31 cellular contexts compared by ENCODE assay signal in genomic region chr3:197343111-197343510, GRCh38.
"Had no signal": no experiment of that assay in that cellular context is flagged by ENCODE, and none has a peak within 500 bp of the region (broad histone marks: within the 10 kb centered on the region; RNA-seq: fewer than 3 reads in every experiment).

No MANE protein-coding gene starts in this region.

- H3K27me3 ChIP-seq: pancreas, right lobe of liver, sigmoid colon, suprapubic skin, testis, tibial artery, transverse colon, upper lobe of left lung, vagina had no signal

- ATAC-seq: naive thymus-derived CD8-positive, alpha-beta T cell; pancreas; right lobe of liver; stimulated activated memory B cell treated with anti-CD40 and anti-IgM and Interleukin-4, amounts not matched to agents 10 μg/mL and 1 μg/mL and 100 μg/mL, for 72 hours; stimulated activated naive CD8-positive, alpha-beta T cell treated with anti-CD3 and anti-CD28 coated beads, Interleukin-15, amount 100 ng/mL, for 72 hours; stimulated activated naive CD8-positive, alpha-beta T cell treated with anti-CD3 and anti-CD28 coated beads, Interleukin-15, Interleukin-2, amounts not matched to agents 100 U/mL and 50 U/mL, for 24 hours had no signal

- H3K4me3 Mint-ChIP-seq: naive B cell; naive thymus-derived CD8-positive, alpha-beta T cell; natural killer cell treated with Interleukin-12 subunit alpha and Interleukin-12 subunit beta and Interleukin-15 and Interleukin-18, amount 100 ng/mL, for 72 hours; nephron progenitor cell; neural crest cell; stimulated activated memory B cell treated with anti-CD40 and anti-IgM and Interleukin-4, amounts not matched to agents 10 μg/mL and 1 μg/mL and 100 μg/mL, for 72 hours; stimulated activated naive CD8-positive, alpha-beta T cell treated with anti-CD3 and anti-CD28 coated beads, Interleukin-15, amount 100 ng/mL, for 72 hours had no signal

- FAIRE-seq: pancreas, small intestine, urothelium cell line had no signal

- H3K4me1 Mint-ChIP-seq: naive B cell; stimulated activated memory B cell treated with anti-CD40 and anti-IgM and Interleukin-4, amounts not matched to agents 10 μg/mL and 1 μg/mL and 100 μg/mL, for 72 hours; stimulated activated naive CD8-positive, alpha-beta T cell treated with anti-CD3 and anti-CD28 coated beads, Interleukin-15, amount 100 ng/mL, for 72 hours had no signal

- H3K9me3 Mint-ChIP-seq: naive B cell; naive thymus-derived CD8-positive, alpha-beta T cell; natural killer cell treated with Interleukin-12 subunit alpha and Interleukin-12 subunit beta and Interleukin-15 and Interleukin-18, amount 100 ng/mL, for 72 hours; nephron progenitor cell; neural crest cell; stimulated activated memory B cell treated with anti-CD40 and anti-IgM and Interleukin-4, amounts not matched to agents 10 μg/mL and 1 μg/mL and 100 μg/mL, for 72 hours; stimulated activated naive CD8-positive, alpha-beta T cell treated with anti-CD3 and anti-CD28 coated beads, Interleukin-15, amount 100 ng/mL, for 72 hours had no signal

- H3K36me3 ChIP-seq: neutrophil, pancreas, right lobe of liver, sigmoid colon, suprapubic skin, tibial artery, transverse colon, upper lobe of left lung, vagina had no signal

- H3K27me3 Mint-ChIP-seq: naive thymus-derived CD8-positive, alpha-beta T cell; progenitor cell of endocrine pancreas; stimulated activated memory B cell treated with anti-CD40 and anti-IgM and Interleukin-4, amounts not matched to agents 10 μg/mL and 1 μg/mL and 100 μg/mL, for 72 hours; stimulated activated naive CD8-positive, alpha-beta T cell treated with anti-CD3 and anti-CD28 coated beads, Interleukin-15, amount 100 ng/mL, for 72 hours had no signal

- H3K4me3 ChIP-seq: pancreas, psoas muscle, right lobe of liver, sigmoid colon, suprapubic skin, testis, tibial artery, transverse colon, upper lobe of left lung, vagina had no signal

- H3K27ac ChIP-seq: neutrophil, pancreas, psoas muscle, right lobe of liver, sigmoid colon, suprapubic skin, testis, tibial artery, transverse colon, upper lobe of left lung, vagina had no signal

- H3K9me3 ChIP-seq: neutrophil, pancreas, psoas muscle, right lobe of liver, sigmoid colon, suprapubic skin, testis, tibial artery, transverse colon, upper lobe of left lung, vagina had no signal

- H3K27ac Mint-ChIP-seq: naive B cell; natural killer cell treated with Interleukin-12 subunit alpha and Interleukin-12 subunit beta and Interleukin-15 and Interleukin-18, amount 100 ng/mL, for 72 hours; nephron progenitor cell; progenitor cell of endocrine pancreas; stimulated activated memory B cell treated with anti-CD40 and anti-IgM and Interleukin-4, amounts not matched to agents 10 μg/mL and 1 μg/mL and 100 μg/mL, for 72 hours; stimulated activated naive CD8-positive, alpha-beta T cell treated with anti-CD3 and anti-CD28 coated beads, Interleukin-15, amount 100 ng/mL, for 72 hours had no signal

- H3K4me1 ChIP-seq: pancreas, right lobe of liver, sigmoid colon, testis, tibial artery, upper lobe of left lung had no signal

- H3K36me3 Mint-ChIP-seq: naive B cell; naive thymus-derived CD8-positive, alpha-beta T cell; natural killer cell treated with Interleukin-12 subunit alpha and Interleukin-12 subunit beta and Interleukin-15 and Interleukin-18, amount 100 ng/mL, for 72 hours; stimulated activated memory B cell treated with anti-CD40 and anti-IgM and Interleukin-4, amounts not matched to agents 10 μg/mL and 1 μg/mL and 100 μg/mL, for 72 hours had no signal

- DNase-seq: naive B cell; naive thymus-derived CD8-positive, alpha-beta T cell; nephron progenitor cell; nucleus accumbens; pancreas; right cardiac atrium; sigmoid colon; small intestine; stimulated activated CD4-positive, alpha-beta T cell treated with anti-CD3 and anti-CD28 coated beads, Interleukin-12 subunit alpha, Interleukin-12 subunit beta, amount 100 ng/mL, for 4 hours; stimulated activated CD4-positive, alpha-beta T cell treated with anti-CD3 and anti-CD28 coated beads, Interleukin-1b, Interleukin-23, amount 100 ng/mL, for 48 hours; stimulated activated CD4-positive, alpha-beta T cell treated with anti-CD3 and anti-CD28 coated beads, Interleukin-4, amount 100 ng/mL, for 1 hour; stimulated activated CD4-positive, alpha-beta T cell treated with anti-CD3 and anti-CD28 coated beads, Interleukin-4, amount 100 ng/mL, for 4 hours; stimulated activated CD8-positive, alpha-beta memory T cell treated with anti-CD3 and anti-CD28 coated beads, Interleukin-4, amount 100 ng/mL, for 48 hours; stimulated activated naive CD4-positive, alpha-beta T cell; stimulated activated naive CD8-positive, alpha-beta T cell treated with anti-CD3 and anti-CD28 coated beads, Interleukin-15, amount 100 ng/mL, for 72 hours; stimulated activated naive CD8-positive, alpha-beta T cell treated with anti-CD3 and anti-CD28 coated beads, Interleukin-15, Interleukin-2, amounts not matched to agents 100 U/mL and 50 U/mL, for 24 hours; substantia nigra; testis; tibial artery; transverse colon; upper lobe of left lung had no signal
